In the genomic region with DNA sequence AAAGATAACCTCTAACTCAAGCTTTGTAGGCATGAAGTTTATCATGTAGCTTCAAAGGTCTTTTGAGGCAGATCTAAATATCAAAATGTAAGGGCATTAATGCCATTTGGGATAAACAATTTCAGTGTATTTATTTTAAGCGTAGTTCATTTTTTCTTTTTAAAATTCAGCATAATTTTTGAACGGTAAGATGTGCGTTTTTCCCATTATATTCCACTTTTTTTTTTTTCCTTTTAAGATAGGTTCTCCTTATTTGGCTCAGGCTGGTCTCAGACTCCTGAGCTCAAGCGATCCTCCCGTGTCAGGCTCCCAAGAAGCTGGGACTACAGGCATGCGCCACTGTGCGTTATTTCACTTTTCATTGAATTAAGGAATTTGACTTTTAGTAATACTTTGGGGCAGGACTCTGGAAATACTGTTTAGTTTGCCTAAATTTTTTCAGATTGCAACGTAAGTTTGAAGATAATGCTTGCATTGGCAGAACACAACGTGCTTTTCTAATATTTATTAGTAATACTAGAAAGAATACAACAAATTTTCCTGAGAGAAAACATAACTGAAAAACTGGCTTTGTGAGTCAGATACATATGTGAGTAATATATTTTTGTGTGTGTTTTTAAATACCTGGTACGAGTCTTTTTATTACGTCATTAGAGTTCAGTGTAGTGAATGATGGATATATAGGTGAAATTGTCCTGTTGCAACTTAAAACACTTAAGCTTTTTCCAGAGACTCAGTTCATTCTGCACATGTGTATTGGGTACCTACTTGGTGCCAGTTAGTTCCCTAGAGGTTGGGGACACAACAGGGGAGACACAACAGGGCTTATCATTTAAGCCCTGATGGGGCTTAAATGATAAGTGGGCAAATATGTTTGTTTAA, we compare ENCODE assay signal across 8 cellular contexts. TPM values are rescaled to one million over a fixed set of nuclear protein-coding genes. Genes with fewer than 3 reads are reported as not detected.
DNase-seq lines count a peak whose midpoint lies in the region; ATAC-seq and TF ChIP-seq lines count a peak whose summit lies in the region.

No MANE protein-coding gene starts in this region.

- H3K36me3 Mint-ChIP-seq in IgD-negative memory B cell = peaks cover 23% of the 10 kb centered on the region

- H3K27ac ChIP-seq in breast epithelium (peak overlapping the region; percentile 92 to 95), mucosa of rectum (ENCODE audit: low read depth in 2 of 2, low read length in 2 of 2) (peak overlapping the region; percentile 33 to 91)

- H3K4me3 ChIP-seq in BJ (ENCODE audit: low read depth, low read length) = peak overlapping the region; percentile 90
- peak overlapping the region in 2 of 3 donors; percentile 90 to 97 for H3K4me3 ChIP-seq in breast epithelium
- H3K4me3 ChIP-seq in mucosa of rectum (ENCODE audit: low read length in 2 of 2) = peak overlapping the region; percentile 88 to 93

- POLR2A ChIA-PET in BJ (lab: Charles Lee) = interaction anchor here (0.6 kb wide), 1 partner anchor 28 kb away, joined by 7 read pairs; no protein-coding TSS in a partner anchor

- DNase-seq in BJ (ENCODE audit: low read depth) (no peak), breast epithelium (ENCODE audit: low spot score in 2 of 2) (no peak), NCI-H446 treated with DMSO at 0.1 percent for 48 hours (lab: John Stamatoyannopoulos, UW) (no peak)

- H3K4me1 ChIP-seq in breast epithelium = no peaks in the 10 kb centered on the region
- peaks cover 3 to 9% of the 10 kb centered on the region in 2 donors for H3K4me1 ChIP-seq in mucosa of rectum (ENCODE audit: control insufficient read depth in 2 of 2, insufficient read depth in 2 of 2, low read length in 2 of 2)

- H3K4me1 Mint-ChIP-seq in IgD-negative memory B cell = peaks cover 24 to 33% (median 31%) of the 10 kb centered on the region in 3 donors

- peak overlapping the region in 1 of 2 donors; percentile 92 for H3K9ac ChIP-seq in mucosa of rectum (ENCODE audit: low read depth in 1 of 2, low read length in 2 of 2)

- H3K27me3 ChIP-seq in BJ (ENCODE audit: control insufficient read depth, insufficient read depth, low read length) (no peaks in the 10 kb centered on the region), breast epithelium (no peaks in the 10 kb centered on the region), mucosa of rectum (ENCODE audit: control insufficient read depth in 2 of 2, insufficient read depth in 2 of 2, low read length in 2 of 2) (no peaks in the 10 kb centered on the region)

- peak overlapping the region; percentile 91 to 97 (median 94) for H3K4me3 Mint-ChIP-seq in IgD-negative memory B cell

- no peaks in the 10 kb centered on the region for H3K9me3 ChIP-seq in breast epithelium
- H3K9me3 ChIP-seq in mucosa of rectum (ENCODE audit: control insufficient read depth in 2 of 2, low read length in 2 of 2) = no peaks in the 10 kb centered on the region

- TF ChIP-seq POLR2A in breast epithelium (IDR thresholded peaks at IDR 0.05) (no peak), GM18505 (IDR thresholded peaks at IDR 0.05; ENCODE audit: borderline replicate concordance, extremely low read depth, insufficient read depth, insufficient read length) (no peak)

- TF ChIP-seq CTCF in BJ (IDR thresholded peaks at IDR 0.05; ENCODE audit: insufficient read depth, low read depth, low read length) = no peak
- TF ChIP-seq CTCF in breast epithelium (IDR thresholded peaks at IDR 0.05) = no peak

- ATAC-seq in GM19452 (IDR thresholded peaks at IDR 0.05; ENCODE audit: unreplicated experiment) = no peak
- ATAC-seq in GM18505 (IDR thresholded peaks at IDR 0.05; ENCODE audit: unreplicated experiment) = no peak
- no peak for ATAC-seq in GM21786 (IDR thresholded peaks at IDR 0.05; ENCODE audit: unreplicated experiment)

- H3K27me3 Mint-ChIP-seq in IgD-negative memory B cell = no peaks in the 10 kb centered on the region

- intact Hi-C loops in breast epithelium (cut with DNase I; ENCODE audit: low total_unique reads) = loop anchor here (5.0 kb wide), 1 partner anchor 1645 kb away; no protein-coding TSS in a partner anchor

- peak overlapping the region; percentile 87 to 97 (median 95) for H3K27ac Mint-ChIP-seq in IgD-negative memory B cell

- CTCF ChIA-PET in BJ (lab: Yijun Ruan, JAX) = interaction anchor here (0.6 to 1.2 kb wide), 2 partner anchors 24 to 182 kb away, joined by 3 to 5 read pairs; no protein-coding TSS in a partner anchor

- H3K9me3 Mint-ChIP-seq in IgD-negative memory B cell = peaks cover 0 to 2% (median 0%) of the 10 kb centered on the region in 3 donors

- H3K36me3 ChIP-seq in BJ (ENCODE audit: control insufficient read depth, insufficient read depth, low read length) = no peaks in the 10 kb centered on the region
- H3K36me3 ChIP-seq in breast epithelium = no peaks in the 10 kb centered on the region
- no peaks in the 10 kb centered on the region for H3K36me3 ChIP-seq in mucosa of rectum (ENCODE audit: control insufficient read depth in 2 of 2, insufficient read depth in 2 of 2, low read length in 2 of 2)

RNA-seq across cellular contexts. Expression of gene RALGPS2, which starts 2.2 kb away (rescaled TPM):
- 27.7 and 40.9 TPM in 2 replicates for polyA plus RNA-seq in BJ (2011; rRNA removed)
- polyA minus RNA-seq in BJ (2011; rRNA and poly(A)+ RNA removed) = 19.7 and 38.0 TPM in 2 replicates
- 257 TPM for polyA plus RNA-seq in IgD-negative memory B cell
- total RNA-seq in breast epithelium = 10 to 100 TPM in 2 of 3 donors, 1 to 10 TPM in 1; 4.8 to 45.2 (median 43.3) TPM
